ENCODE assay signal across 7 cellular contexts in the genomic region with DNA sequence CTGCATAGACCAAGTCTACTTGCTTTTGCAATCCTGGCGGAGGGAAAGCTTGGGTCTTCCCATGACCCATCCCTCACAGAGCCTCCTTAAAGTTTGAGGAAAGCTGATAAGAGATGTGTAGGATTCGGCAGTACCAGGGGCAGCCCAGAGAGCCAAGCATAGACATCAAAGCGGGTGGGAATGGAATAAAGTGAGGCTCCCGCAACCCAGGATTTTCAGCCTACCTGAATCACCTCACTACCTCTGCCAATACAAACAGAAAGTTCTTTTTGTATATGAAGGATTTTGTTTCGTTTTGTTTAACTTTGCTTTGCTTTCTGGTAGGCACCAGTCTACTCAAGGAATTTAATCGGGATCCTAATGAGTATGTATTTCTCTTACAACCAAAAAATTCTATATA.
"Had no signal": no experiment of that assay in that cellular context is flagged by ENCODE, and none has a peak within 500 bp of the region (broad histone marks: within the 10 kb centered on the region; RNA-seq: fewer than 3 reads in every experiment).

No MANE protein-coding gene starts in this region.

- H2AFZ ChIP-seq: GM23338 had no signal

- H3K4me2 ChIP-seq: GM23338 had no signal

- H3K27ac Mint-ChIP-seq: GM23338, H9 had no signal

- H3K4me3 ChIP-seq: GM23338 had no signal

- H3K4me3 Mint-ChIP-seq: GM23338, H9 had no signal

- FAIRE-seq: H1, H54, HTR-8/SVneo had no signal

- DNase-seq: H9, HCEC 1CT, IMR-90 had no signal
